8 cellular contexts compared by ENCODE assay signal in the genomic region with DNA sequence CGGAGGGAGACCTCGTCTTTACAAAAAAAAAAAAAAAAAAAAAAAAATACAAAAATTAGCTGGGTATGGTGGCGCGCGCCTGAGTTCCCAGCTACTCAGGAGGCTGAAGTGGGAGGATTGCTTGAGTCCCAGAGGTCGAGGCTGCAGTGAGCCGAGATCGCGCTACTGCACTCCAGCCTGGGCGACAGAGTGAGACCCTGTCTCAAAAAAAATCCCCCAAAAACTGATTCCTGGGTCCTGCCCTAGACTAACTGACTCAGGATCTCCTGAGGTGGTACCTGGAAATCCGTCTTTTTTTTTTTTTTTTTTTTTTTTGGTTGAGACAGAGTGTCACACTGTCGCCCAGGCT. TPM values are rescaled to one million over a fixed set of nuclear protein-coding genes. Genes with fewer than 3 reads are reported as not detected.
DNase-seq lines count a peak whose midpoint lies in the region; ATAC-seq and TF ChIP-seq lines count a peak whose summit lies in the region.
"Not testable (repeated sequence)": the region's sequence is repeated elsewhere in the genome, so short reads cannot be mapped to it uniquely, and the experiment has no call there.

No MANE protein-coding gene starts in this region.

- ATAC-seq in DND-41 (ENCODE audit: insufficient read depth, low read depth); lower lobe of right lung: not testable (repeated sequence)

- not testable (repeated sequence) for H3K27me3 Mint-ChIP-seq in activated CD4-positive, alpha-beta T cell treated with anti-CD3 and anti-CD28 coated beads, Interleukin-2, amount 10 ng/mL, durations not matched to agents 24 days and 14 days; progenitor cell of endocrine pancreas

- H3K4me1 Mint-ChIP-seq in activated CD4-positive, alpha-beta T cell treated with anti-CD3 and anti-CD28 coated beads, Interleukin-2, amount 10 ng/mL, durations not matched to agents 24 days and 14 days = peaks cover 10% of the 10 kb centered on the region
- H3K4me1 Mint-ChIP-seq in progenitor cell of endocrine pancreas (ENCODE audit: low read depth) = not testable (repeated sequence)

- H3K27me3 ChIP-seq in DND-41 (ENCODE audit: insufficient read depth, low read length, poor library complexity); Loucy (ENCODE audit: insufficient read depth, low read length, poor library complexity, severe bottlenecking); mammary epithelial cell (ENCODE audit: insufficient read depth, low read length); lower lobe of right lung (ENCODE audit: low read depth); transverse colon: not testable (repeated sequence)

- CTCF ChIA-PET in mammary epithelial cell (lab: Charles Lee; ENCODE audit: low non-redundant PET) = not testable (repeated sequence)

- not testable (repeated sequence) for H3K36me3 ChIP-seq in DND-41 (ENCODE audit: insufficient read depth, low read length); Loucy (ENCODE audit: insufficient read depth, low read length); mammary epithelial cell (ENCODE audit: insufficient read depth, low read length); lower lobe of right lung; transverse colon

- not testable (repeated sequence) for TF ChIP-seq EP300 in transverse colon (IDR thresholded peaks at IDR 0.05; ENCODE audit: low read depth)

- not testable (repeated sequence) for H3K36me3 Mint-ChIP-seq in activated CD4-positive, alpha-beta T cell treated with anti-CD3 and anti-CD28 coated beads, Interleukin-2, amount 10 ng/mL, durations not matched to agents 24 days and 14 days (ENCODE audit: low read depth); progenitor cell of endocrine pancreas (ENCODE audit: insufficient read depth)

- H3K27ac ChIP-seq in DND-41 (ENCODE audit: low read length) (peak overlapping the region; percentile 80), mammary epithelial cell (ENCODE audit: insufficient read depth, low read depth, low read length) (peak overlapping the region; percentile 79), lower lobe of right lung (peak overlapping the region; percentile 77), transverse colon (peak overlapping the region; percentile 68 to 82 (median 74))

- dilution Hi-C loops in mammary epithelial cell (cut with HindIII; ENCODE audit: low sequenced_read_pairs) = not testable (repeated sequence)

- H3K9me2 ChIP-seq in Loucy (replicated peaks; ENCODE audit: low read depth, low read length) = not testable (repeated sequence)

- not testable (repeated sequence) for DNase-seq in DND-41; activated CD4-positive, alpha-beta T cell treated with anti-CD3 and anti-CD28 coated beads, Interleukin-2, amount 10 ng/mL, durations not matched to agents 24 days and 14 days; mammary epithelial cell; foreskin fibroblast; lower lobe of right lung; progenitor cell of endocrine pancreas (ENCODE audit: low spot score, unreplicated experiment); transverse colon

- H3F3A ChIP-seq in Loucy (ENCODE audit: low read depth) = not testable (repeated sequence)

- not testable (repeated sequence) for H3K9me3 ChIP-seq in DND-41 (ENCODE audit: insufficient read depth, low read length, severe bottlenecking); Loucy (ENCODE audit: insufficient read depth, low read depth, low read length); mammary epithelial cell (replicated peaks; ENCODE audit: insufficient read depth, low read length); lower lobe of right lung; transverse colon

- not testable (repeated sequence) for BruUV-seq in mammary epithelial cell (replicated peaks; lab: Mats Ljungman, UMichigan)

- intact Hi-C loops in activated CD4-positive, alpha-beta T cell treated with anti-CD3 and anti-CD28 coated beads, Interleukin-2, amount 10 ng/mL, durations not matched to agents 24 days and 14 days (cut with micrococcal nuclease); mammary epithelial cell (cut with micrococcal nuclease); lower lobe of right lung (cut with DNase I); transverse colon (cut with DNase I; ENCODE audit: low total_unique reads): not testable (repeated sequence)

- TF ChIP-seq CTCF in DND-41 (IDR thresholded peaks at IDR 0.05; ENCODE audit: borderline replicate concordance, extremely low read depth, low read length, poor library complexity, severe bottlenecking); Loucy (conservative IDR thresholded peaks at IDR 0.05; ENCODE audit: low read length); mammary epithelial cell (conservative IDR thresholded peaks at IDR 0.05 in 1 of 2, IDR thresholded peaks at IDR 0.05 in 1 of 2; ENCODE audit: extremely low read depth in 1 of 2, insufficient read depth in 1 of 2, low read depth in 1 of 2, low read length in 2 of 2); foreskin fibroblast (IDR thresholded peaks at IDR 0.05; ENCODE audit: low read depth, low read length); lower lobe of right lung (IDR thresholded peaks at IDR 0.05); progenitor cell of endocrine pancreas (IDR thresholded peaks at IDR 0.05; ENCODE audit: unreplicated experiment); transverse colon (IDR thresholded peaks at IDR 0.05): not testable (repeated sequence)

- H2AFZ ChIP-seq in DND-41 (ENCODE audit: low read depth, low read length) (peak overlapping the region; percentile 91), Loucy (ENCODE audit: low read length) (peak overlapping the region; percentile 100), mammary epithelial cell (ENCODE audit: low read depth, low read length) (peak overlapping the region; percentile 97)

- not testable (repeated sequence) for H4K20me1 ChIP-seq in DND-41 (ENCODE audit: insufficient read depth, low read length); Loucy (ENCODE audit: insufficient read depth, low read length, poor library complexity, severe bottlenecking); mammary epithelial cell (ENCODE audit: insufficient read depth, low read length)

- H3K79me2 ChIP-seq in DND-41 (ENCODE audit: insufficient read depth, low read length); Loucy (ENCODE audit: insufficient read depth, low read length); mammary epithelial cell (ENCODE audit: insufficient read depth, low read length): not testable (repeated sequence)

- H3K4me3 Mint-ChIP-seq in activated CD4-positive, alpha-beta T cell treated with anti-CD3 and anti-CD28 coated beads, Interleukin-2, amount 10 ng/mL, durations not matched to agents 24 days and 14 days = peak overlapping the region; percentile 85
- H3K4me3 Mint-ChIP-seq in progenitor cell of endocrine pancreas (ENCODE audit: low read depth) = peak overlapping the region; percentile 83

- H3K27ac Mint-ChIP-seq in activated CD4-positive, alpha-beta T cell treated with anti-CD3 and anti-CD28 coated beads, Interleukin-2, amount 10 ng/mL, durations not matched to agents 24 days and 14 days = peak overlapping the region; percentile 83
- H3K27ac Mint-ChIP-seq in progenitor cell of endocrine pancreas = peak overlapping the region; percentile 84

- H3K4me2 ChIP-seq in DND-41 (ENCODE audit: insufficient read depth, low read length) (peak overlapping the region; percentile 92), Loucy (ENCODE audit: low read depth, low read length, poor library complexity, severe bottlenecking) (peak overlapping the region; percentile 100), mammary epithelial cell (ENCODE audit: insufficient read depth, low read depth, low read length) (peak overlapping the region; percentile 95)

- in situ Hi-C loops in mammary epithelial cell (cut with MboI; ENCODE audit: low sequenced_read_pairs in 2 of 2) = loop anchor here (10.0 kb wide), 1 partner anchor 211 kb away; no protein-coding TSS in a partner anchor
- in situ Hi-C loops in transverse colon (cut with MboI; ENCODE audit: low pct_ligation_motif_present in 1 of 4, low pct_unique_long_range_greater_than_20kb in 1 of 4, low sequenced_read_pairs in 3 of 4) = loop anchor here in 2 of 4 donors (10.0 to 25.0 kb wide), 2 partner anchors 221 to 526 kb away; no protein-coding TSS in a partner anchor

- not testable (repeated sequence) for TF ChIP-seq POLR2A in transverse colon (IDR thresholded peaks at IDR 0.05)

- WGBS in mammary epithelial cell (ENCODE audit: low coverage, missing lambda C conversion rate) = 88% methylated on average over 11 of the region's 12 CpGs
- 47 to 53% methylated on average over 9 to 12 of the region's 12 CpGs for WGBS in transverse colon (ENCODE audit: low coverage in 1 of 2), 2 donors

- H3K9me3 Mint-ChIP-seq in activated CD4-positive, alpha-beta T cell treated with anti-CD3 and anti-CD28 coated beads, Interleukin-2, amount 10 ng/mL, durations not matched to agents 24 days and 14 days; progenitor cell of endocrine pancreas (ENCODE audit: low read depth): not testable (repeated sequence)

- H3K4me3 ChIP-seq in DND-41 (ENCODE audit: low read depth in 1 of 2, low read length in 2 of 2) (peak overlapping the region; percentile 46 to 74; a peak in 3 of 4 replicates), Loucy (ENCODE audit: low read length, poor library complexity, severe bottlenecking) (peak overlapping the region; percentile 91), mammary epithelial cell (replicated peaks in 1 of 3; ENCODE audit: insufficient read depth in 1 of 3, low read depth in 2 of 3, low read length in 3 of 3) (peak overlapping the region; percentile 64 to 92 (median 77)), foreskin fibroblast (ENCODE audit: low read depth in 1 of 2, low read length in 2 of 2) (peak overlapping the region; percentile 75 to 84), lower lobe of right lung (peak overlapping the region; percentile 67), transverse colon (peak overlapping the region; percentile 51 to 89 (median 65))

- H3K4me1 ChIP-seq in DND-41 (ENCODE audit: insufficient read depth, low read length) = peaks cover 20% of the 10 kb centered on the region
- not testable (repeated sequence) for H3K4me1 ChIP-seq in Loucy (ENCODE audit: insufficient read depth, low read length, poor library complexity, severe bottlenecking); mammary epithelial cell (ENCODE audit: insufficient read depth, low read length); lower lobe of right lung
- peaks cover 5 to 12% (median 6%) of the 10 kb centered on the region in 4 donors for H3K4me1 ChIP-seq in transverse colon

- H3K9ac ChIP-seq in DND-41 (ENCODE audit: low read depth, low read length) (peak overlapping the region; percentile 65), Loucy (ENCODE audit: low read depth, low read length, poor library complexity, severe bottlenecking) (peak overlapping the region; percentile 73), mammary epithelial cell (ENCODE audit: insufficient read depth, low read length) (peak overlapping the region; percentile 66)

RNA-seq across cellular contexts. Expression of a gene that starts 0.5 kb away (rescaled TPM):
- 11.7 and 15.4 TPM in 2 replicates for total RNA-seq in activated CD4-positive, alpha-beta T cell treated with anti-CD3 and anti-CD28 coated beads, Interleukin-2, amount 10 ng/mL, durations not matched to agents 24 days and 14 days
- total RNA-seq in mammary epithelial cell (10 to 100 TPM; 19.4 to 36.0 TPM), lower lobe of right lung (40.1 TPM), progenitor cell of endocrine pancreas (72.6 and 84.0 TPM in 2 replicates), transverse colon (10 to 100 TPM; 28.5 to 71.2 (median 35.1) TPM)
- 12.4 TPM for polyA plus RNA-seq in mammary epithelial cell
- polyA minus RNA-seq in mammary epithelial cell = 119 TPM

RNA-seq across cellular contexts. Expression of a gene that starts 30.3 kb away (rescaled TPM):
- 57.9 and 58.4 TPM in 2 replicates for total RNA-seq in activated CD4-positive, alpha-beta T cell treated with anti-CD3 and anti-CD28 coated beads, Interleukin-2, amount 10 ng/mL, durations not matched to agents 24 days and 14 days
- 10 to 100 TPM; 17.7 to 26.5 TPM for total RNA-seq in mammary epithelial cell
- polyA plus RNA-seq in mammary epithelial cell = 18.2 TPM
- 12.5 TPM for polyA minus RNA-seq in mammary epithelial cell
- 23.6 TPM for total RNA-seq in lower lobe of right lung
- 13.7 and 15.1 TPM in 2 replicates for total RNA-seq in progenitor cell of endocrine pancreas
- total RNA-seq in transverse colon = 10 to 100 TPM; 25.3 to 36.4 (median 27.1) TPM
